Comparison of ENCODE assay signal across 23 cellular contexts in genomic region chr3:78405745-78406144, GRCh38.
"Had no signal": no experiment of that assay in that cellular context is flagged by ENCODE, and none has a peak within 500 bp of the region (broad histone marks: within the 10 kb centered on the region; RNA-seq: fewer than 3 reads in every experiment).

No MANE protein-coding gene starts in this region.

- ATAC-seq: mucosa of descending colon; naive thymus-derived CD4-positive, alpha-beta T cell; natural killer cell treated with Interleukin-12 subunit alpha and Interleukin-12 subunit beta and Interleukin-15 and Interleukin-18, amount 100 ng/mL, for 72 hours; pancreas; right cardiac atrium; sciatic nerve; stimulated activated naive B cell treated with anti-CD40 and anti-IgM and Interleukin-4, amounts not matched to agents 10 μg/mL and 1 μg/mL and 100 μg/mL, for 72 hours had no signal

- H3K27me3 ChIP-seq: pancreas, tibial nerve, uterus had no signal

- H3K9me3 ChIP-seq: left ventricle myocardium inferior, mucosa of descending colon, pancreas, prostate gland, tibial nerve, uterus had no signal

- H3K4me3 ChIP-seq: left ventricle myocardium inferior, mucosa of descending colon, pancreas, prostate gland, skin epidermis, tibial nerve, uterus had no signal

- FAIRE-seq: islet of Langerhans, kidney, pancreas had no signal

- DNase-seq: hypothalamus; immature natural killer cell; kidney; left ventricle myocardium inferior; midbrain; mucosa of descending colon; naive thymus-derived CD4-positive, alpha-beta T cell; pancreas; posterior cingulate gyrus; retina; right cardiac atrium; stimulated activated CD4-positive, alpha-beta T cell treated with anti-CD3 and anti-CD28 coated beads, Interleukin-12 subunit alpha, Interleukin-12 subunit beta, amount 100 ng/mL, for 4 hours; stimulated activated CD4-positive, alpha-beta T cell treated with anti-CD3 and anti-CD28 coated beads, Interleukin-15, amount 100 ng/mL, for 24 hours; stimulated activated CD4-positive, alpha-beta T cell treated with anti-CD3 and anti-CD28 coated beads, Interleukin-2, amount 100 ng/mL, for 24 hours; stimulated activated CD4-positive, alpha-beta T cell treated with anti-CD3 and anti-CD28 coated beads, Interleukin-4, amount 100 ng/mL, for 1 hour; stimulated activated naive B cell treated with anti-CD40 and anti-IgM and Interleukin-4, amounts not matched to agents 10 μg/mL and 1 μg/mL and 100 μg/mL, for 72 hours; uterus had no signal

- H3K4me1 ChIP-seq: left ventricle myocardium inferior, pancreas, prostate gland, tibial nerve, uterus had no signal

- H3K36me3 ChIP-seq: left ventricle myocardium inferior, pancreas, prostate gland, tibial nerve, uterus had no signal

- H3K27ac ChIP-seq: left ventricle myocardium inferior, pancreas, prostate gland, tibial nerve, uterus had no signal
